Comparison of ENCODE assay signal across 1 cellular context in the genomic region with DNA sequence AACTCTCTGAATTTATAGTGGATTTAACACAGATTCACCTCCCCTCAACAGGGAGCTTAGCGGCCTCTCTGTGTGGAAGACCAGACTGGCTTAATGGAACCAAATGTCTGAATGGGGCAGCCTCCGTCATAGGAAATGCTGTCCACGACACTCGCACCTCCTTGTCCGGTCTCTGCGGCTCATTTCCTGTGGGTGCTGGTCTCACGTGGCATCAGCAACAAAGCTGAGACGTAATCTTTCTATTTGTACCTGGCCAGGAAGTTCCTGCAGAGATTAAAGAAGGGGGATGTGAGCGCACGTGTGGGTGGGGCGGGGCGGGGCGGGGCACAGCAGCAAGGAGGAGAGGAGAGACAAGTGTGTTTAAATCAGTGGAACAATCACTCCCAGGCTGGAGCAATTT.
TF ChIP-seq lines count a peak whose summit lies in the region.

No MANE protein-coding gene starts in this region.

TF ChIP-seq in HepG2, 621 proteins besides CTCF, POLR2A, EP300 and RAD21 (continued from another document):
- TF ChIP-seq, protein P1, sequence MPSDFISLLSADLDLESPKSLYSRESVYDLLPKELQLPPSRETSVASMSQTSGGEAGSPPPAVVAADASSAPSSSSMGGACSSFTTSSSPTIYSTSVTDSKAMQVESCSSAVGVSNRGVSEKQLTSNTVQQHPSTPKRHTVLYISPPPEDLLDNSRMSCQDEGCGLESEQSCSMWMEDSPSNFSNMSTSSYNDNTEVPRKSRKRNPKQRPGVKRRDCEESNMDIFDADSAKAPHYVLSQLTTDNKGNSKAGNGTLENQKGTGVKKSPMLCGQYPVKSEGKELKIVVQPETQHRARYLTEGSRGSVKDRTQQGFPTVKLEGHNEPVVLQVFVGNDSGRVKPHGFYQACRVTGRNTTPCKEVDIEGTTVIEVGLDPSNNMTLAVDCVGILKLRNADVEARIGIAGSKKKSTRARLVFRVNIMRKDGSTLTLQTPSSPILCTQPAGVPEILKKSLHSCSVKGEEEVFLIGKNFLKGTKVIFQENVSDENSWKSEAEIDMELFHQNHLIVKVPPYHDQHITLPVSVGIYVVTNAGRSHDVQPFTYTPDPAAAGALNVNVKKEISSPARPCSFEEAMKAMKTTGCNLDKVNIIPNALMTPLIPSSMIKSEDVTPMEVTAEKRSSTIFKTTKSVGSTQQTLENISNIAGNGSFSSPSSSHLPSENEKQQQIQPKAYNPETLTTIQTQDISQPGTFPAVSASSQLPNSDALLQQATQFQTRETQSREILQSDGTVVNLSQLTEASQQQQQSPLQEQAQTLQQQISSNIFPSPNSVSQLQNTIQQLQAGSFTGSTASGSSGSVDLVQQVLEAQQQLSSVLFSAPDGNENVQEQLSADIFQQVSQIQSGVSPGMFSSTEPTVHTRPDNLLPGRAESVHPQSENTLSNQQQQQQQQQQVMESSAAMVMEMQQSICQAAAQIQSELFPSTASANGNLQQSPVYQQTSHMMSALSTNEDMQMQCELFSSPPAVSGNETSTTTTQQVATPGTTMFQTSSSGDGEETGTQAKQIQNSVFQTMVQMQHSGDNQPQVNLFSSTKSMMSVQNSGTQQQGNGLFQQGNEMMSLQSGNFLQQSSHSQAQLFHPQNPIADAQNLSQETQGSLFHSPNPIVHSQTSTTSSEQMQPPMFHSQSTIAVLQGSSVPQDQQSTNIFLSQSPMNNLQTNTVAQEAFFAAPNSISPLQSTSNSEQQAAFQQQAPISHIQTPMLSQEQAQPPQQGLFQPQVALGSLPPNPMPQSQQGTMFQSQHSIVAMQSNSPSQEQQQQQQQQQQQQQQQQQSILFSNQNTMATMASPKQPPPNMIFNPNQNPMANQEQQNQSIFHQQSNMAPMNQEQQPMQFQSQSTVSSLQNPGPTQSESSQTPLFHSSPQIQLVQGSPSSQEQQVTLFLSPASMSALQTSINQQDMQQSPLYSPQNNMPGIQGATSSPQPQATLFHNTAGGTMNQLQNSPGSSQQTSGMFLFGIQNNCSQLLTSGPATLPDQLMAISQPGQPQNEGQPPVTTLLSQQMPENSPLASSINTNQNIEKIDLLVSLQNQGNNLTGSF (CRISPR knock-in tag; IDR thresholded peaks at IDR 0.05) = no peak
